8 cellular contexts compared by ENCODE assay signal in the genomic region with DNA sequence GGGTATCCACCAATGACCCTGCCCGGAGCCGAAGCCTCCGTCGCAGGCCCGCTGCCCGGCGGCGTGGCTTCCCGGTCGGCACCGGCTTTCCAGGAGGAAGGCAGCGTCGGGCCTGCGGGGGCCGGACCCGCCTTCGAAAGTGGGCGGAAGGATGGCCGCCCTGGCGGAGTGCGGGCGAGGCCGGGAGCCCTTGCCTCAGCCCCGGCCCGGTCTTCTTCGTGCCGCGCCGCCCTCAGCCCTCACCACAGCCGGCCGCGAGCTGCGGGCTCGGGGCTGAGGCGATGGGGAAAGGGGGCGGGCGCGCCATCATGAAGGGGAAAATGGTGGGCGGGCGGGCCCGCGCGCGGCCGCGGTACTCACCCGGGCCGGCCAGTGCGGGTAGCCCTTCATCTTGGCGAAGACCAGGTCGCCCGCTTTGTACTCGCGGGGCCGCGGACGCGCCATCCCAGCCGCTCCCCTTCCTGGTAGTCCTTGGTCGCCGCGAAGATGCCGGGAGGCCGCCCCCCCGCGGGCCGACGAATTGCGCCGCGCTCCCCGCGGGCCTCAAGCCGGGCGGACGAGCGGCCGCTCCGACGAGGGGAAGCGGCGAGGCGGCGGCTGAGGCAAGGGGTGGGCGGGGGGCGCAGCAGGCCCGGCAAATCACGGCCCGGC. TPM values are rescaled to one million over a fixed set of nuclear protein-coding genes. Genes with fewer than 3 reads are reported as not detected.
DNase-seq lines count a peak whose midpoint lies in the region; ATAC-seq and TF ChIP-seq lines count a peak whose summit lies in the region.

No MANE protein-coding gene starts in this region.

- peak overlapping the region; percentile 90 to 94 for H3K4me3 Mint-ChIP-seq in stimulated activated naive CD8-positive, alpha-beta T cell treated with anti-CD3 and anti-CD28 coated beads, Interleukin-15, amount 100 ng/mL, for 72 hours

- ATAC-seq in HG02571 (IDR thresholded peaks at IDR 0.05; ENCODE audit: unreplicated experiment), result peak; percentile 32
- ATAC-seq in left lung, result peak; percentile 72
- peak; percentile 51 for ATAC-seq in stimulated activated naive CD8-positive, alpha-beta T cell treated with anti-CD3 and anti-CD28 coated beads, Interleukin-15, amount 100 ng/mL, for 72 hours

- H3K27me3 ChIP-seq in left lung, result peaks cover 5 to 39% of the 10 kb centered on the region in 2 donors

- DNase-seq in NCI-H146 (lab: John Stamatoyannopoulos, UW) (peak; percentile 64), NCI-H146 treated with DMSO at 0.1 percent for 48 hours (lab: John Stamatoyannopoulos, UW; ENCODE audit: unreplicated experiment) (no peak), SW480 (ENCODE audit: low spot score) (peak; percentile 32), ecto neural progenitor cell (ENCODE audit: low spot score) (peak; percentile 74), left lung (peak; percentile 38 to 87), NCI-H128 (lab: John Stamatoyannopoulos, UW; ENCODE audit: unreplicated experiment) (no peak)
- DNase-seq in stimulated activated naive CD8-positive, alpha-beta T cell treated with anti-CD3 and anti-CD28 coated beads, Interleukin-15, amount 100 ng/mL, for 72 hours, result peak; percentile 34 to 35

- intact Hi-C loops in left lung (cut with DNase I), result no loop called here

- peaks cover 0 to 3% of the 10 kb centered on the region in 2 donors for H3K36me3 ChIP-seq in left lung

- no peak overlapping the region for H3K27ac Mint-ChIP-seq in stimulated activated naive CD8-positive, alpha-beta T cell treated with anti-CD3 and anti-CD28 coated beads, Interleukin-15, amount 100 ng/mL, for 72 hours

- peaks cover 43% of the 10 kb centered on the region for H3K27me3 Mint-ChIP-seq in stimulated activated naive CD8-positive, alpha-beta T cell treated with anti-CD3 and anti-CD28 coated beads, Interleukin-15, amount 100 ng/mL, for 72 hours

- peak overlapping the region; percentile 79 to 88 for H3K27ac ChIP-seq in left lung

- peak overlapping the region; percentile 71 to 84 for H3K4me3 ChIP-seq in left lung

- H3K9me3 ChIP-seq in left lung, result no peaks in the 10 kb centered on the region

- no peaks in the 10 kb centered on the region for H3K9me3 Mint-ChIP-seq in stimulated activated naive CD8-positive, alpha-beta T cell treated with anti-CD3 and anti-CD28 coated beads, Interleukin-15, amount 100 ng/mL, for 72 hours

- peaks cover 0 to 15% of the 10 kb centered on the region in 2 donors for H3K4me1 ChIP-seq in left lung

- no peak for TF ChIP-seq CTCF in left lung (IDR thresholded peaks at IDR 0.05)

- peaks cover 16% of the 10 kb centered on the region for H3K4me1 Mint-ChIP-seq in stimulated activated naive CD8-positive, alpha-beta T cell treated with anti-CD3 and anti-CD28 coated beads, Interleukin-15, amount 100 ng/mL, for 72 hours

RNA-seq across cellular contexts. Expression of gene HDGFL3, which starts 0.5 kb away (rescaled TPM):
- 10 to 100 TPM; 29.0 to 33.5 TPM for total RNA-seq in left lung

Comparison
In these comparisons a context has a peak if more than half of its experiments do, and no peak if none do; other contexts are left out.
1. DNase-seq: peak in NCI-H146 (single experiment), SW480 (single experiment), ecto neural progenitor cell (single experiment), left lung (2 of 2) and stimulated activated naive CD8-positive, alpha-beta T cell treated with anti-CD3 and anti-CD28 coated beads, Interleukin-15, amount 100 ng/mL, for 72 hours (2 of 2); none in NCI-H146 treated with DMSO at 0.1 percent for 48 hours (single experiment) and NCI-H128 (single experiment).
2. Peak in every context shown above with its lines, with median percentiles within 50 percentile points of each other: ATAC-seq.